ENCODE assay signal across 20 cellular contexts in the genomic region with DNA sequence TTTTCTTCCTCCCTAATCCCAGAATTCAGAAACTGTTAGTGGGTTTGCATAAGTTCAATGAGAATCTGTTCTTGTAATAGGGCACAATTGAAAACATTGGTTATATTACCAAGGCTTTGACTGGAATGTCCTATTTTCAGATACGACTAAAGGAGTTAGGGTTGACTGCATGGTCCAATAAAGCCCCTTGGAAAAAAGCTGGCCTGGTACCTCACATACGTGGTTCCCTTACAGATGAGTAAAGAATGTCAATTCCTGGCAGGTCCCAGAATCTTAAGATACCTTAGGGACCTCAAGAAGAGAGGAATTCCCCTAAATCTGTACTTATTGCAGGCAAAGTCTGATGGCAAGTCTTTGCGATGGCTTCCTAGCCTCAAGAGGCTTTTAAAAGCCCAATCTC. TPM values are rescaled to one million over a fixed set of nuclear protein-coding genes. Genes with fewer than 3 reads are reported as not detected.
DNase-seq lines count a peak whose midpoint lies in the region; ATAC-seq, FAIRE-seq and TF ChIP-seq lines count a peak whose summit lies in the region.
"Had no signal": no experiment of that assay in that cellular context is flagged by ENCODE, and none has a peak within 500 bp of the region (broad histone marks: within the 10 kb centered on the region; RNA-seq: fewer than 3 reads in every experiment).

No MANE protein-coding gene starts in this region.

- no peak for FAIRE-seq in HTR-8/SVneo (lab: Jason Lieb, UNC)

- H3K4me1 ChIP-seq in endodermal cell (ENCODE audit: control insufficient read depth, insufficient read depth, low read length): no peaks in the 10 kb centered on the region
- H3K4me1 ChIP-seq in left lung: peaks cover 11 to 28% of the 10 kb centered on the region in 2 donors

- H3K9me3 ChIP-seq in endodermal cell (ENCODE audit: control insufficient read depth, low read length) (peaks cover 12% of the 10 kb centered on the region), left lung (peaks cover 0 to 9% of the 10 kb centered on the region in 2 donors)

- H3K4me3 ChIP-seq in endodermal cell (ENCODE audit: low read length): no peak overlapping the region
- no peak overlapping the region for H3K4me3 ChIP-seq in left lung

- H3K27me3 ChIP-seq in endodermal cell (ENCODE audit: control insufficient read depth, insufficient read depth, low read length, poor library complexity, severe bottlenecking) (no peaks in the 10 kb centered on the region), left lung (peaks cover 0 to 5% of the 10 kb centered on the region in 2 donors)

- H3K4me1 Mint-ChIP-seq in endodermal cell: peaks cover 2% of the 10 kb centered on the region
- H3K4me1 Mint-ChIP-seq in progenitor cell of endocrine pancreas (ENCODE audit: low read depth): peaks cover 12% of the 10 kb centered on the region

- no peak overlapping the region for H3K27ac Mint-ChIP-seq in endodermal cell
- peak overlapping the region; percentile 89 for H3K27ac Mint-ChIP-seq in progenitor cell of endocrine pancreas

- H3K4me3 Mint-ChIP-seq in endodermal cell (no peak overlapping the region), progenitor cell of endocrine pancreas (ENCODE audit: low read depth) (no peak overlapping the region)
- H3K4me3 Mint-ChIP-seq: H9 had no signal

- no peak for ATAC-seq in left lung
- ATAC-seq: Panc1 had no signal

- H3K9ac ChIP-seq in endodermal cell (ENCODE audit: extremely low read depth, low read length, poor library complexity, severe bottlenecking): no peak overlapping the region
- H3K9ac ChIP-seq: KMS-11 had no signal

- no peak for TF ChIP-seq CTCF in endodermal cell (conservative IDR thresholded peaks at IDR 0.05)
- no peak for TF ChIP-seq CTCF in progenitor cell of endocrine pancreas (IDR thresholded peaks at IDR 0.05; ENCODE audit: unreplicated experiment)
- TF ChIP-seq CTCF in left lung (IDR thresholded peaks at IDR 0.05): no peak

- 82 to 85% methylated on average over 3 of the region's 3 CpGs for WGBS in endodermal cell (ENCODE audit: insufficient coverage in 1 of 2, insufficient read length in 1 of 2), 2 experiments

- H3K27me3 Mint-ChIP-seq in endodermal cell (ENCODE audit: insufficient read depth): no peaks in the 10 kb centered on the region
- no peaks in the 10 kb centered on the region for H3K27me3 Mint-ChIP-seq in progenitor cell of endocrine pancreas

- H3K9me3 Mint-ChIP-seq in endodermal cell: peaks cover 7% of the 10 kb centered on the region
- H3K9me3 Mint-ChIP-seq in progenitor cell of endocrine pancreas (ENCODE audit: low read depth): no peaks in the 10 kb centered on the region

- H3K36me3 ChIP-seq in endodermal cell (ENCODE audit: control insufficient read depth, insufficient read depth, low read length) (peaks cover 20% of the 10 kb centered on the region), left lung (peaks cover 0 to 19% of the 10 kb centered on the region in 2 donors)

- intact Hi-C loops in left lung (cut with DNase I): no loop called here

- no peak overlapping the region for H3K27ac ChIP-seq in endodermal cell (ENCODE audit: low read depth, low read length)
- no peak overlapping the region for H3K27ac ChIP-seq in left lung
- H3K27ac ChIP-seq: KMS-11 had no signal

- H3K36me3 Mint-ChIP-seq in endodermal cell (ENCODE audit: low read depth): peaks cover 19% of the 10 kb centered on the region
- peaks cover 15% of the 10 kb centered on the region for H3K36me3 Mint-ChIP-seq in progenitor cell of endocrine pancreas (ENCODE audit: insufficient read depth)

- DNase-seq in NCI-H2171 treated with DMSO at 0.1 percent for 48 hours (lab: John Stamatoyannopoulos, UW) (peak; percentile 25), NCI-H2171 (lab: John Stamatoyannopoulos, UW) (no peak), HT-29 (ENCODE audit: low spot score) (peak; percentile 50), endodermal cell (peak; percentile 11), progenitor cell of endocrine pancreas (ENCODE audit: low spot score, unreplicated experiment) (no peak), activated gamma-delta T cell (lab: John Stamatoyannopoulos, UW) (no peak), HTR-8/SVneo (ENCODE audit: insufficient read length, low spot score) (no peak), left lung (no peak)
- DNase-seq: 8988T, DMS 273 treated with DMSO at 0.1 percent for 48 hours, GDM1, H9, NCI-H1436 treated with DMSO at 0.1 percent for 48 hours, NCI-H2029 treated with DMSO at 0.1 percent for 48 hours, NCI-H510A treated with DMSO at 0.1 percent for 48 hours, SHP77 treated with DMSO at 0.1 percent for 48 hours had no signal

RNA-seq across cellular contexts. Expression of gene PPDPF, which starts 4.6 kb away (rescaled TPM):
- 384 and 468 TPM in 2 replicates for total RNA-seq in HT-29 (2014; rRNA removed; shearing (Covaris generic))
- total RNA-seq in endodermal cell (100 to 1,000 TPM; 247 to 296 TPM), progenitor cell of endocrine pancreas (340 and 374 TPM in 2 replicates), left lung (100 to 1,000 TPM; 233 to 662 TPM)
- polyA plus RNA-seq in endodermal cell (2013, experiment 1 of 2): 318 TPM
- 282 TPM for polyA plus RNA-seq in endodermal cell (2013, experiment 2 of 2)

RNA-seq across cellular contexts. Expression of gene PTK6, which starts 12.0 kb away (rescaled TPM):
- total RNA-seq in HT-29 (2014; rRNA removed; shearing (Covaris generic)): 26.3 and 31.1 TPM in 2 replicates
- total RNA-seq in endodermal cell (under 1 TPM in 1 of 2 donors, not detected in 1; 0.22 TPM), progenitor cell of endocrine pancreas (0.29 and 0.31 TPM in 2 replicates), left lung (1 to 10 TPM; 4.5 to 7.3 TPM)
- polyA plus RNA-seq in endodermal cell (2013, experiment 1 of 2): not detected
- not detected for polyA plus RNA-seq in endodermal cell (2013, experiment 2 of 2)
- total RNA-seq: M059J had no signal

RNA-seq across cellular contexts. Expression of gene SRMS, which starts 22.4 kb away (rescaled TPM):
- total RNA-seq in HT-29 (2014; rRNA removed; shearing (Covaris generic)): 0.13 TPM in 1 of 2 replicates, not detected in the other
- total RNA-seq in endodermal cell (not detected), progenitor cell of endocrine pancreas (not detected in 2 replicates), left lung (not detected)
- polyA plus RNA-seq in endodermal cell (2013, experiment 1 of 2): not detected
- not detected for polyA plus RNA-seq in endodermal cell (2013, experiment 2 of 2)
- total RNA-seq: M059J had no signal
- polyA plus RNA-seq: BJ had no signal

RNA-seq across cellular contexts. Expression of gene EEF1A2, which starts 26.3 kb away (rescaled TPM):
- total RNA-seq in HT-29 (2014; rRNA removed; shearing (Covaris generic)): 29.8 and 38.0 TPM in 2 replicates
- total RNA-seq in endodermal cell: 10 to 100 TPM; 12.1 to 22.6 TPM
- 24.7 TPM for polyA plus RNA-seq in endodermal cell (2013, experiment 1 of 2)
- 18.3 TPM for polyA plus RNA-seq in endodermal cell (2013, experiment 2 of 2)
- 11.0 and 11.8 TPM in 2 replicates for total RNA-seq in progenitor cell of endocrine pancreas
- total RNA-seq in left lung: under 1 TPM; 0.47 to 0.50 TPM

RNA-seq across cellular contexts. Expression of gene FNDC11, which starts 28.8 kb away (rescaled TPM):
- total RNA-seq in HT-29 (2014; rRNA removed; shearing (Covaris generic)): 2.2 and 2.4 TPM in 2 replicates
- 1 to 10 TPM; 1.8 to 2.4 TPM for total RNA-seq in endodermal cell
- 5.2 TPM for polyA plus RNA-seq in endodermal cell (2013, experiment 1 of 2)
- polyA plus RNA-seq in endodermal cell (2013, experiment 2 of 2): 5.2 TPM
- 1.9 and 2.6 TPM in 2 replicates for total RNA-seq in progenitor cell of endocrine pancreas
- under 1 TPM; 0.23 to 0.60 TPM for total RNA-seq in left lung
- total RNA-seq: M059J had no signal

Comparison
In these comparisons a context has a peak if more than half of its experiments do, and no peak if none do; other contexts are left out.
1. DNase-seq: peak in NCI-H2171 treated with DMSO at 0.1 percent for 48 hours (single experiment), HT-29 (single experiment) and endodermal cell (single experiment); none in NCI-H2171 (single experiment), progenitor cell of endocrine pancreas (single experiment), activated gamma-delta T cell (single experiment), HTR-8/SVneo (single experiment) and left lung (0 of 2).